ENCODE assay signal across 10 cellular contexts in the genomic region with DNA sequence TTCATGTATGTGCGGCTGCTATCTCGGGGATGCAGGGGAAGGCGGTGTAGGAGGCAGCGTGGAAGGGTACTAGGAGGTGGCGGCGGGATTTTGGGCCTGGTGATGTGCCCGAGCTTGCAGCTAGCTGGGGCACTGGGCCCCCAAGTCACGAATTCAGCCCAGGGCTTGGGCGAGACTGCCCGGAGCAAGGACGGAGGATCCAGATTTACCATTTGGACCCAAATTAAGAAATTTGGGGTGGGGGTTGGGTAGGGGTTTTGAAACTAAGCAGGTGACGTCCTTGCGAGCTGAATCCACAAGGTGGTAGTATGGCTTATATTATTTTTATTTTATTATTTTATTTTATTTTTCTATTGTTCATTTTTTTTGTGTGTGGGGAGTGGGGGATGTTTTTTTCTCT. TPM values are rescaled to one million over a fixed set of nuclear protein-coding genes. Genes with fewer than 3 reads are reported as not detected.
DNase-seq lines count a peak whose midpoint lies in the region; ATAC-seq and TF ChIP-seq lines count a peak whose summit lies in the region.
"Had no signal": no experiment of that assay in that cellular context is flagged by ENCODE, and none has a peak within 500 bp of the region (broad histone marks: within the 10 kb centered on the region; RNA-seq: fewer than 3 reads in every experiment).

No MANE protein-coding gene starts in this region.

- H3K36me3 ChIP-seq in heart right ventricle (no peaks in the 10 kb centered on the region), SJSA1 (no peaks in the 10 kb centered on the region), thoracic aorta (no peaks in the 10 kb centered on the region)

- H3K4me3 ChIP-seq in heart right ventricle = peak overlapping the region in 6 of 10 donors; percentile 26 to 52 (median 48)
- H3K4me3 ChIP-seq in SJSA1 = peak overlapping the region; percentile 56
- H3K4me3 ChIP-seq in fibroblast of villous mesenchyme (ENCODE audit: low read depth, low read length) = peak overlapping the region; percentile 44
- peak overlapping the region; percentile 74 for H3K4me3 ChIP-seq in thoracic aorta

- peaks cover 0 to 11% (median 4%) of the 10 kb centered on the region in 7 donors for H3K27me3 ChIP-seq in heart right ventricle
- H3K27me3 ChIP-seq in SJSA1 (replicated peaks) = no peaks in the 10 kb centered on the region
- H3K27me3 ChIP-seq in thoracic aorta (replicated peaks; ENCODE audit: insufficient read depth) = no peaks in the 10 kb centered on the region

- 1 to 7% methylated on average over 13 of the region's 13 CpGs for WGBS in heart right ventricle, 2 donors

- DNase-seq in heart right ventricle = no peak
- no peak for DNase-seq in cardiac septum (ENCODE audit: low spot score)
- peak in 1 of 2 experiments; percentile 13 for DNase-seq in SJSA1 (ENCODE audit: low read depth in 1 of 2, low spot score in 2 of 2)
- no peak for DNase-seq in fibroblast of villous mesenchyme (ENCODE audit: low read depth)
- no peak for DNase-seq in thoracic aorta (ENCODE audit: low spot score)
- no peak for DNase-seq in activated CD4-positive, CD25-positive, alpha-beta regulatory T cell (lab: John Stamatoyannopoulos, UW)
- DNase-seq: Caco-2, NCI-H1417 had no signal

- peak in 1 of 8 donors; percentile 16 for ATAC-seq in heart right ventricle
- no peak for ATAC-seq in thoracic aorta (ENCODE audit: insufficient number of reproducible peaks, low FRiP score, low read depth)
- ATAC-seq in HG02763 (IDR thresholded peaks at IDR 0.05; ENCODE audit: unreplicated experiment) = no peak
- ATAC-seq in GM21786 (IDR thresholded peaks at IDR 0.05; ENCODE audit: unreplicated experiment) = no peak

- intact Hi-C loops in heart right ventricle (cut with DNase I) (no loop called here), cardiac septum (cut with DNase I) (no loop called here)

- H3K27ac ChIP-seq in heart right ventricle (no peak overlapping the region), SJSA1 (peak overlapping the region; percentile 63), thoracic aorta (peak overlapping the region in 1 of 2 donors; percentile 21)

- H3K9me3 ChIP-seq in heart right ventricle (no peaks in the 10 kb centered on the region), SJSA1 (replicated peaks) (no peaks in the 10 kb centered on the region), thoracic aorta (no peaks in the 10 kb centered on the region)
- H3K9me3 ChIP-seq: Caco-2 had no signal

- TF ChIP-seq CTCF in heart right ventricle (IDR thresholded peaks at IDR 0.05) (peak in 1 of 9 donors; percentile 18), fibroblast of villous mesenchyme (IDR thresholded peaks at IDR 0.05; ENCODE audit: insufficient read depth, low read depth, low read length) (no peak), thoracic aorta (IDR thresholded peaks at IDR 0.05) (peak; percentile 8)

- no peaks in the 10 kb centered on the region for H3K4me1 ChIP-seq in heart right ventricle
- H3K4me1 ChIP-seq in SJSA1 (replicated peaks) = peaks cover 16% of the 10 kb centered on the region; the same call in 1 of the 2 replicates
- H3K4me1 ChIP-seq in thoracic aorta (ENCODE audit: control insufficient read depth in 1 of 2, low read depth in 2 of 2) = no peaks in the 10 kb centered on the region
- H3K4me1 ChIP-seq: Caco-2 had no signal

RNA-seq across cellular contexts. Expression of a gene that starts 1.0 kb away (rescaled TPM):
- 1 to 10 TPM in 2 of 10 donors, under 1 TPM in 5, not detected in 3; 0.23 to 1.4 (median 0.71) TPM for total RNA-seq in heart right ventricle
- under 1 TPM; 0.54 to 0.73 TPM for polyA plus RNA-seq in heart right ventricle
- not detected for total RNA-seq in cardiac septum
- total RNA-seq in SJSA1 (2014; rRNA removed; shearing (Covaris generic)) = 6.2 and 12.4 TPM in 2 replicates
- total RNA-seq in fibroblast of villous mesenchyme = 0.86 TPM in 1 of 2 replicates, not detected in the other
- 10 to 100 TPM; 27.1 to 55.9 TPM for total RNA-seq in thoracic aorta
- total RNA-seq: Caco-2 had no signal
